In genomic region chr22:29578462-29578861, GRCh38 we compare ENCODE assay signal across 31 cellular contexts.
"Had no signal": no experiment of that assay in that cellular context is flagged by ENCODE, and none has a peak within 500 bp of the region (broad histone marks: within the 10 kb centered on the region; RNA-seq: fewer than 3 reads in every experiment).

No MANE protein-coding gene starts in this region.

- H3K9me3 ChIP-seq: body of pancreas, esophagus muscularis mucosa, gastrocnemius medialis had no signal

- H3K36me3 Mint-ChIP-seq: activated naive CD8-positive, alpha-beta T cell had no signal

- H3K4me1 ChIP-seq: gastrocnemius medialis had no signal

- H3K9me3 Mint-ChIP-seq: activated B cell treated with CpG ODN at 0.5 μM for 24 hours; activated CD8-positive, alpha-beta T cell treated with anti-CD3 and anti-CD28 coated beads for 36 hours; activated T-cell treated with anti-CD3 and anti-CD28 coated beads, Interleukin-2, amount 50 U/mL, for 4 hours; activated T-helper 17 cell treated with anti-CD3 and anti-CD28 coated beads, Interleukin-2, amount 50 U/mL, for 72 hours; effector memory CD8-positive, alpha-beta T cell; T-helper 2 cell treated with Interferon-gamma antibody and Interleukin-4, amounts not matched to agents 5 μg/mL and 100 μg/mL, for 36 hours had no signal

- H3K27ac ChIP-seq: body of pancreas, esophagus muscularis mucosa, foreskin keratinocyte, gastrocnemius medialis, WERI-Rb-1 had no signal

- H3K36me3 ChIP-seq: esophagus muscularis mucosa, gastrocnemius medialis had no signal

- H3K27me3 ChIP-seq: body of pancreas, esophagus muscularis mucosa, foreskin keratinocyte had no signal

- H3K4me3 ChIP-seq: body of pancreas, esophagus muscularis mucosa, gastrocnemius medialis had no signal

- H3K4me3 Mint-ChIP-seq: activated B cell treated with CpG ODN at 0.5 μM for 24 hours; activated CD8-positive, alpha-beta T cell treated with anti-CD3 and anti-CD28 coated beads for 36 hours; activated naive CD8-positive, alpha-beta T cell; activated T-cell treated with anti-CD3 and anti-CD28 coated beads, Interleukin-2, amount 50 U/mL, for 4 hours; activated T-helper 17 cell treated with anti-CD3 and anti-CD28 coated beads, Interleukin-2, amount 50 U/mL, for 72 hours; effector memory CD8-positive, alpha-beta T cell; T-helper 17 cell; T-helper 2 cell treated with Interferon-gamma antibody and Interleukin-4, amounts not matched to agents 5 μg/mL and 100 μg/mL, for 36 hours had no signal

- H3K27ac Mint-ChIP-seq: activated B cell treated with CpG ODN at 0.5 μM for 24 hours; activated CD8-positive, alpha-beta T cell treated with anti-CD3 and anti-CD28 coated beads for 36 hours; activated naive CD8-positive, alpha-beta T cell; activated T-helper 17 cell treated with anti-CD3 and anti-CD28 coated beads, Interleukin-2, amount 50 U/mL, for 72 hours; effector memory CD8-positive, alpha-beta T cell; T-helper 17 cell; T-helper 2 cell treated with Interferon-gamma antibody and Interleukin-4, amounts not matched to agents 5 μg/mL and 100 μg/mL, for 36 hours had no signal

- H3K27me3 Mint-ChIP-seq: activated B cell treated with CpG ODN at 0.5 μM for 24 hours; activated CD8-positive, alpha-beta T cell treated with anti-CD3 and anti-CD28 coated beads for 36 hours; activated naive CD8-positive, alpha-beta T cell; activated T-helper 17 cell treated with anti-CD3 and anti-CD28 coated beads, Interleukin-2, amount 50 U/mL, for 72 hours; effector memory CD8-positive, alpha-beta T cell; T-helper 17 cell had no signal

- DNase-seq: activated B cell treated with CpG ODN at 0.5 μM for 24 hours; activated CD4-positive, alpha-beta T cell treated with anti-CD3 and anti-CD28 coated beads for 48 hours; activated CD4-positive, alpha-beta T cell treated with anti-CD3 and anti-CD28 coated beads, Interleukin-2, amount 50 U/mL, for 1 hour; activated CD4-positive, alpha-beta T cell treated with anti-CD3 and anti-CD28 coated beads, Interleukin-2, amount 50 U/mL, for 48 hours; activated CD8-positive, alpha-beta memory T cell treated with anti-CD3 and anti-CD28 coated beads for 24 hours; activated CD8-positive, alpha-beta T cell treated with anti-CD3 and anti-CD28 coated beads for 36 hours; activated effector memory CD4-positive, alpha-beta T cell treated with Interleukin-2 at 50 U/mL for 16 hours; activated gamma-delta T cell treated with Interleukin-2 at 50 U/mL for 16 hours; activated naive CD4-positive, alpha-beta T cell treated with anti-CD3 and anti-CD28 coated beads, Interleukin-2, amount 50 U/mL, for 16 hours; activated naive CD4-positive, alpha-beta T cell treated with Interleukin-2 at 50 U/mL for 16 hours; activated T-cell treated with anti-CD3 and anti-CD28 coated beads, Interleukin-2, amount 50 U/mL, for 4 hours; amniotic stem cell; aorta; body of pancreas; caudate nucleus; cortex of kidney; dermis blood vessel endothelial cell; effector CD4-positive, alpha-beta T cell; effector memory CD8-positive, alpha-beta T cell; erythroblast; foreskin keratinocyte; gastrocnemius medialis; glutamatergic neuron; T-helper 1 cell; T-helper 17 cell; T1000; WERI-Rb-1 had no signal
